In the genomic region with DNA sequence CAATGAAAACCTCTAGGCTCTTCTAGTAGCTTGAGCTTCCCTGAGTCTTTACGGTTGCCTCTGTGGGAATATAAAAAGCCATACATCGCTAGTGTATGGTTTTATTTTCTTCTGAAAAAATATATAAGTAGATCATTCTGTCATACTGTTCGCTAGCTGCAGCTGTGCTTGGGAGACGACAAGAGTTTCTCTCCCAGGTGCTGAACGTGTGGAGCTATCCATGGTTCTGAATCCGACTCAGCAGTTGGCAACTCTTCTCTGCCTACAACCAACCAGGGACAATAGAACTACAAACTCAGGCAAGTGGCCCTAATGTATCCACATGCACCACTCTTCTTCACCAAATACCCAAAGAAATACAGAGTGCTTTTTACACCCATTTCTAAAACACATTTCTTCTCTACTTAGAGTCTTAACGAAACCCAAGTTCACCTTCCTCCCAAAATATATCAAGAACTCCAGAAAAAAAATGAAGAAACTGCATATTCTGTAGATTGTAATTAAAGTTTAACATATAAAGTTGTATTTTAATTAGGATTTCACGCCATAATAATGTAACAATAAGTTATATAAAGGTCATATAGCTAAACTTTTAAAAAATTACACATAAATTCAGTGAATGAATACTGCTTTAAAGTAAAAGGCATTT, we compare ENCODE assay signal across 1 cellular context.
TF ChIP-seq lines count a peak whose summit lies in the region.

No MANE protein-coding gene starts in this region.

TF ChIP-seq in HepG2, 621 proteins besides CTCF, POLR2A, EP300 and RAD21 (continued from another document and continues in another):
- TF ChIP-seq, protein P1, sequence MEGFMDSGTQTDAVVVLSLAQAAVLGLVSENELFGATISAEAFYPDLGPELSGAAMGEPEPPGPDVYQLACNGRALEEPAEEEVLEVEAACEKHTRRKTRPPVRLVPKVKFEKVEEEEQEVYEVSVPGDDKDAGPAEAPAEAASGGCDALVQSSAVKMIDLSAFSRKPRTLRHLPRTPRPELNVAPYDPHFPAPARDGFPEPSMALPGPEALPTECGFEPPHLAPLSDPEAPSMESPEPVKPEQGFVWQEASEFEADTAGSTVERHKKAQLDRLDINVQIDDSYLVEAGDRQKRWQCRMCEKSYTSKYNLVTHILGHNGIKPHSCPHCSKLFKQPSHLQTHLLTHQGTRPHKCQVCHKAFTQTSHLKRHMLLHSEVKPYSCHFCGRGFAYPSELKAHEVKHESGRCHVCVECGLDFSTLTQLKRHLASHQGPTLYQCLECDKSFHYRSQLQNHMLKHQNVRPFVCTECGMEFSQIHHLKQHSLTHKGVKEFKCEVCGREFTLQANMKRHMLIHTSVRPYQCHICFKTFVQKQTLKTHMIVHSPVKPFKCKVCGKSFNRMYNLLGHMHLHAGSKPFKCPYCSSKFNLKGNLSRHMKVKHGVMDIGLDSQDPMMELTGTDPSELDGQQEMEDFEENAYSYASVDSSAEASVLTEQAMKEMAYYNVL (CRISPR knock-in tag; IDR thresholded peaks at IDR 0.05; ENCODE audit: borderline replicate concordance), result peak; percentile 96
- peak; percentile 98 for TF ChIP-seq KMT2B (CRISPR knock-in tag; IDR thresholded peaks at IDR 0.05)
- peak; percentile 99 for TF ChIP-seq FLYWCH1 (CRISPR knock-in tag; IDR thresholded peaks at IDR 0.05)
- peak; percentile 85 for TF ChIP-seq KDM1A (CRISPR knock-in tag; IDR thresholded peaks at IDR 0.05)
- TF ChIP-seq ZFP37 (CRISPR knock-in tag; IDR thresholded peaks at IDR 0.05; ENCODE audit: borderline replicate concordance), result peak; percentile 100
- TF ChIP-seq, protein P2, sequence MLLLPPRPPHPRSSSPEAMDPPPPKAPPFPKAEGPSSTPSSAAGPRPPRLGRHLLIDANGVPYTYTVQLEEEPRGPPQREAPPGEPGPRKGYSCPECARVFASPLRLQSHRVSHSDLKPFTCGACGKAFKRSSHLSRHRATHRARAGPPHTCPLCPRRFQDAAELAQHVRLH (CRISPR knock-in tag; IDR thresholded peaks at IDR 0.05; ENCODE audit: borderline replicate concordance, low read depth), result peak; percentile 100
- TF ChIP-seq MIXL1 (CRISPR knock-in tag; IDR thresholded peaks at IDR 0.05), result peak; percentile 99
- TF ChIP-seq, protein P3, sequence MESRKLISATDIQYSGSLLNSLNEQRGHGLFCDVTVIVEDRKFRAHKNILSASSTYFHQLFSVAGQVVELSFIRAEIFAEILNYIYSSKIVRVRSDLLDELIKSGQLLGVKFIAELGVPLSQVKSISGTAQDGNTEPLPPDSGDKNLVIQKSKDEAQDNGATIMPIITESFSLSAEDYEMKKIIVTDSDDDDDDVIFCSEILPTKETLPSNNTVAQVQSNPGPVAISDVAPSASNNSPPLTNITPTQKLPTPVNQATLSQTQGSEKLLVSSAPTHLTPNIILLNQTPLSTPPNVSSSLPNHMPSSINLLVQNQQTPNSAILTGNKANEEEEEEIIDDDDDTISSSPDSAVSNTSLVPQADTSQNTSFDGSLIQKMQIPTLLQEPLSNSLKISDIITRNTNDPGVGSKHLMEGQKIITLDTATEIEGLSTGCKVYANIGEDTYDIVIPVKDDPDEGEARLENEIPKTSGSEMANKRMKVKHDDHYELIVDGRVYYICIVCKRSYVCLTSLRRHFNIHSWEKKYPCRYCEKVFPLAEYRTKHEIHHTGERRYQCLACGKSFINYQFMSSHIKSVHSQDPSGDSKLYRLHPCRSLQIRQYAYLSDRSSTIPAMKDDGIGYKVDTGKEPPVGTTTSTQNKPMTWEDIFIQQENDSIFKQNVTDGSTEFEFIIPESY (CRISPR knock-in tag; IDR thresholded peaks at IDR 0.05), result peak; percentile 90; the same call in 1 of the 2 replicates
- TF ChIP-seq NR2C2 (CRISPR knock-in tag; IDR thresholded peaks at IDR 0.05; ENCODE audit: borderline replicate concordance), result peak; percentile 73
- TF ChIP-seq, protein P4, sequence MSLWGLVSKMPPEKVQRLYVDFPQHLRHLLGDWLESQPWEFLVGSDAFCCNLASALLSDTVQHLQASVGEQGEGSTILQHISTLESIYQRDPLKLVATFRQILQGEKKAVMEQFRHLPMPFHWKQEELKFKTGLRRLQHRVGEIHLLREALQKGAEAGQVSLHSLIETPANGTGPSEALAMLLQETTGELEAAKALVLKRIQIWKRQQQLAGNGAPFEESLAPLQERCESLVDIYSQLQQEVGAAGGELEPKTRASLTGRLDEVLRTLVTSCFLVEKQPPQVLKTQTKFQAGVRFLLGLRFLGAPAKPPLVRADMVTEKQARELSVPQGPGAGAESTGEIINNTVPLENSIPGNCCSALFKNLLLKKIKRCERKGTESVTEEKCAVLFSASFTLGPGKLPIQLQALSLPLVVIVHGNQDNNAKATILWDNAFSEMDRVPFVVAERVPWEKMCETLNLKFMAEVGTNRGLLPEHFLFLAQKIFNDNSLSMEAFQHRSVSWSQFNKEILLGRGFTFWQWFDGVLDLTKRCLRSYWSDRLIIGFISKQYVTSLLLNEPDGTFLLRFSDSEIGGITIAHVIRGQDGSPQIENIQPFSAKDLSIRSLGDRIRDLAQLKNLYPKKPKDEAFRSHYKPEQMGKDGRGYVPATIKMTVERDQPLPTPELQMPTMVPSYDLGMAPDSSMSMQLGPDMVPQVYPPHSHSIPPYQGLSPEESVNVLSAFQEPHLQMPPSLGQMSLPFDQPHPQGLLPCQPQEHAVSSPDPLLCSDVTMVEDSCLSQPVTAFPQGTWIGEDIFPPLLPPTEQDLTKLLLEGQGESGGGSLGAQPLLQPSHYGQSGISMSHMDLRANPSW (CRISPR knock-in tag; IDR thresholded peaks at IDR 0.05; ENCODE audit: borderline replicate concordance), result peak; percentile 78; the same call in 1 of the 2 replicates
- TF ChIP-seq FOXK1 (CRISPR knock-in tag; IDR thresholded peaks at IDR 0.05; ENCODE audit: borderline replicate concordance, low read depth), result peak; percentile 100; the same call in 1 of the 2 replicates
- peak; percentile 100 for TF ChIP-seq TMF1 (CRISPR knock-in tag; IDR thresholded peaks at IDR 0.05; ENCODE audit: low read depth)
- peak; percentile 99 for TF ChIP-seq ZNF816 (CRISPR knock-in tag; IDR thresholded peaks at IDR 0.05; ENCODE audit: borderline replicate concordance)
- peak; percentile 96 for TF ChIP-seq ZMYM4 (CRISPR knock-in tag; IDR thresholded peaks at IDR 0.05)
- peak; percentile 83 for TF ChIP-seq ZNF501 (CRISPR knock-in tag; IDR thresholded peaks at IDR 0.05)
- TF ChIP-seq MZF1 (CRISPR knock-in tag; IDR thresholded peaks at IDR 0.05; ENCODE audit: borderline replicate concordance), result peak; percentile 99
- TF ChIP-seq, protein P5, sequence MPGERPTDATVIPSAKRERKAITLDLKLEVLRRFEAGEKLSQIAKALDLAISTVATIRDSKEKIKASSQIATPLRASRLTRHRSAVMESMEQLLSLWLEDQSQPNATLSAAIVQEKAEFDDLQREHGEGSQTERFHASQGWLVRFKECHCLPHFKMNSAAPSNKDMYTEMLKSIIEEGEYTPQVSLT (CRISPR knock-in tag; IDR thresholded peaks at IDR 0.05; ENCODE audit: borderline replicate concordance, low read depth), result peak; percentile 94; the same call in 1 of the 2 replicates
- peak; percentile 90 for TF ChIP-seq TBX2 (CRISPR knock-in tag; IDR thresholded peaks at IDR 0.05; ENCODE audit: borderline replicate concordance)
- peak; percentile 99 for TF ChIP-seq HOXA9 (CRISPR knock-in tag; IDR thresholded peaks at IDR 0.05; ENCODE audit: borderline replicate concordance)
- peak; percentile 88 for TF ChIP-seq ESRRA (CRISPR knock-in tag; IDR thresholded peaks at IDR 0.05; ENCODE audit: low read depth)
- TF ChIP-seq, protein P6, sequence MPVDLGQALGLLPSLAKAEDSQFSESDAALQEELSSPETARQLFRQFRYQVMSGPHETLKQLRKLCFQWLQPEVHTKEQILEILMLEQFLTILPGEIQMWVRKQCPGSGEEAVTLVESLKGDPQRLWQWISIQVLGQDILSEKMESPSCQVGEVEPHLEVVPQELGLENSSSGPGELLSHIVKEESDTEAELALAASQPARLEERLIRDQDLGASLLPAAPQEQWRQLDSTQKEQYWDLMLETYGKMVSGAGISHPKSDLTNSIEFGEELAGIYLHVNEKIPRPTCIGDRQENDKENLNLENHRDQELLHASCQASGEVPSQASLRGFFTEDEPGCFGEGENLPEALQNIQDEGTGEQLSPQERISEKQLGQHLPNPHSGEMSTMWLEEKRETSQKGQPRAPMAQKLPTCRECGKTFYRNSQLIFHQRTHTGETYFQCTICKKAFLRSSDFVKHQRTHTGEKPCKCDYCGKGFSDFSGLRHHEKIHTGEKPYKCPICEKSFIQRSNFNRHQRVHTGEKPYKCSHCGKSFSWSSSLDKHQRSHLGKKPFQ (CRISPR knock-in tag; IDR thresholded peaks at IDR 0.05; ENCODE audit: insufficient replicate concordance), result peak; percentile 98
- TF ChIP-seq, protein P7, sequence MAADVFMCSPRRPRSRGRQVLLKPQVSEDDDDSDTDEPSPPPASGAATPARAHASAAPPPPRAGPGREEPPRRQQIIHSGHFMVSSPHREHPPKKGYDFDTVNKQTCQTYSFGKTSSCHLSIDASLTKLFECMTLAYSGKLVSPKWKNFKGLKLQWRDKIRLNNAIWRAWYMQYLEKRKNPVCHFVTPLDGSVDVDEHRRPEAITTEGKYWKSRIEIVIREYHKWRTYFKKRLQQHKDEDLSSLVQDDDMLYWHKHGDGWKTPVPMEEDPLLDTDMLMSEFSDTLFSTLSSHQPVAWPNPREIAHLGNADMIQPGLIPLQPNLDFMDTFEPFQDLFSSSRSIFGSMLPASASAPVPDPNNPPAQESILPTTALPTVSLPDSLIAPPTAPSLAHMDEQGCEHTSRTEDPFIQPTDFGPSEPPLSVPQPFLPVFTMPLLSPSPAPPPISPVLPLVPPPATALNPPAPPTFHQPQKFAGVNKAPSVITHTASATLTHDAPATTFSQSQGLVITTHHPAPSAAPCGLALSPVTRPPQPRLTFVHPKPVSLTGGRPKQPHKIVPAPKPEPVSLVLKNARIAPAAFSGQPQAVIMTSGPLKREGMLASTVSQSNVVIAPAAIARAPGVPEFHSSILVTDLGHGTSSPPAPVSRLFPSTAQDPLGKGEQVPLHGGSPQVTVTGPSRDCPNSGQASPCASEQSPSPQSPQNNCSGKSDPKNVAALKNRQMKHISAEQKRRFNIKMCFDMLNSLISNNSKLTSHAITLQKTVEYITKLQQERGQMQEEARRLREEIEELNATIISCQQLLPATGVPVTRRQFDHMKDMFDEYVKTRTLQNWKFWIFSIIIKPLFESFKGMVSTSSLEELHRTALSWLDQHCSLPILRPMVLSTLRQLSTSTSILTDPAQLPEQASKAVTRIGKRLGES (CRISPR knock-in tag; IDR thresholded peaks at IDR 0.05; ENCODE audit: borderline replicate concordance), result peak; percentile 99
- TF ChIP-seq ISL2 (CRISPR knock-in tag; IDR thresholded peaks at IDR 0.05), result peak; percentile 97
- TF ChIP-seq HNRNPK (IDR thresholded peaks at IDR 0.05; ENCODE audit: low read depth, low read length, poor library complexity, severe bottlenecking), result no peak
- TF ChIP-seq, protein P8, sequence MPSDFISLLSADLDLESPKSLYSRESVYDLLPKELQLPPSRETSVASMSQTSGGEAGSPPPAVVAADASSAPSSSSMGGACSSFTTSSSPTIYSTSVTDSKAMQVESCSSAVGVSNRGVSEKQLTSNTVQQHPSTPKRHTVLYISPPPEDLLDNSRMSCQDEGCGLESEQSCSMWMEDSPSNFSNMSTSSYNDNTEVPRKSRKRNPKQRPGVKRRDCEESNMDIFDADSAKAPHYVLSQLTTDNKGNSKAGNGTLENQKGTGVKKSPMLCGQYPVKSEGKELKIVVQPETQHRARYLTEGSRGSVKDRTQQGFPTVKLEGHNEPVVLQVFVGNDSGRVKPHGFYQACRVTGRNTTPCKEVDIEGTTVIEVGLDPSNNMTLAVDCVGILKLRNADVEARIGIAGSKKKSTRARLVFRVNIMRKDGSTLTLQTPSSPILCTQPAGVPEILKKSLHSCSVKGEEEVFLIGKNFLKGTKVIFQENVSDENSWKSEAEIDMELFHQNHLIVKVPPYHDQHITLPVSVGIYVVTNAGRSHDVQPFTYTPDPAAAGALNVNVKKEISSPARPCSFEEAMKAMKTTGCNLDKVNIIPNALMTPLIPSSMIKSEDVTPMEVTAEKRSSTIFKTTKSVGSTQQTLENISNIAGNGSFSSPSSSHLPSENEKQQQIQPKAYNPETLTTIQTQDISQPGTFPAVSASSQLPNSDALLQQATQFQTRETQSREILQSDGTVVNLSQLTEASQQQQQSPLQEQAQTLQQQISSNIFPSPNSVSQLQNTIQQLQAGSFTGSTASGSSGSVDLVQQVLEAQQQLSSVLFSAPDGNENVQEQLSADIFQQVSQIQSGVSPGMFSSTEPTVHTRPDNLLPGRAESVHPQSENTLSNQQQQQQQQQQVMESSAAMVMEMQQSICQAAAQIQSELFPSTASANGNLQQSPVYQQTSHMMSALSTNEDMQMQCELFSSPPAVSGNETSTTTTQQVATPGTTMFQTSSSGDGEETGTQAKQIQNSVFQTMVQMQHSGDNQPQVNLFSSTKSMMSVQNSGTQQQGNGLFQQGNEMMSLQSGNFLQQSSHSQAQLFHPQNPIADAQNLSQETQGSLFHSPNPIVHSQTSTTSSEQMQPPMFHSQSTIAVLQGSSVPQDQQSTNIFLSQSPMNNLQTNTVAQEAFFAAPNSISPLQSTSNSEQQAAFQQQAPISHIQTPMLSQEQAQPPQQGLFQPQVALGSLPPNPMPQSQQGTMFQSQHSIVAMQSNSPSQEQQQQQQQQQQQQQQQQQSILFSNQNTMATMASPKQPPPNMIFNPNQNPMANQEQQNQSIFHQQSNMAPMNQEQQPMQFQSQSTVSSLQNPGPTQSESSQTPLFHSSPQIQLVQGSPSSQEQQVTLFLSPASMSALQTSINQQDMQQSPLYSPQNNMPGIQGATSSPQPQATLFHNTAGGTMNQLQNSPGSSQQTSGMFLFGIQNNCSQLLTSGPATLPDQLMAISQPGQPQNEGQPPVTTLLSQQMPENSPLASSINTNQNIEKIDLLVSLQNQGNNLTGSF (CRISPR knock-in tag; IDR thresholded peaks at IDR 0.05), result peak; percentile 100
- no peak for TF ChIP-seq SOX6 (IDR thresholded peaks at IDR 0.05)
- peak; percentile 70 for TF ChIP-seq SOX6 (CRISPR knock-in tag; IDR thresholded peaks at IDR 0.05)
- TF ChIP-seq, protein P9, sequence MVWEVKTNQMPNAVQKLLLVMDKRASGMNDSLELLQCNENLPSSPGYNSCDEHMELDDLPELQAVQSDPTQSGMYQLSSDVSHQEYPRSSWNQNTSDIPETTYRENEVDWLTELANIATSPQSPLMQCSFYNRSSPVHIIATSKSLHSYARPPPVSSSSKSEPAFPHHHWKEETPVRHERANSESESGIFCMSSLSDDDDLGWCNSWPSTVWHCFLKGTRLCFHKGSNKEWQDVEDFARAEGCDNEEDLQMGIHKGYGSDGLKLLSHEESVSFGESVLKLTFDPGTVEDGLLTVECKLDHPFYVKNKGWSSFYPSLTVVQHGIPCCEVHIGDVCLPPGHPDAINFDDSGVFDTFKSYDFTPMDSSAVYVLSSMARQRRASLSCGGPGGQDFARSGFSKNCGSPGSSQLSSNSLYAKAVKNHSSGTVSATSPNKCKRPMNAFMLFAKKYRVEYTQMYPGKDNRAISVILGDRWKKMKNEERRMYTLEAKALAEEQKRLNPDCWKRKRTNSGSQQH (CRISPR knock-in tag; IDR thresholded peaks at IDR 0.05; ENCODE audit: low read depth), result peak; percentile 100
- no peak for TF ChIP-seq TCF7 (IDR thresholded peaks at IDR 0.05; ENCODE audit: low read depth)
- peak; percentile 99 for TF ChIP-seq MTF1 (CRISPR knock-in tag; IDR thresholded peaks at IDR 0.05)
- TF ChIP-seq, protein P10, sequence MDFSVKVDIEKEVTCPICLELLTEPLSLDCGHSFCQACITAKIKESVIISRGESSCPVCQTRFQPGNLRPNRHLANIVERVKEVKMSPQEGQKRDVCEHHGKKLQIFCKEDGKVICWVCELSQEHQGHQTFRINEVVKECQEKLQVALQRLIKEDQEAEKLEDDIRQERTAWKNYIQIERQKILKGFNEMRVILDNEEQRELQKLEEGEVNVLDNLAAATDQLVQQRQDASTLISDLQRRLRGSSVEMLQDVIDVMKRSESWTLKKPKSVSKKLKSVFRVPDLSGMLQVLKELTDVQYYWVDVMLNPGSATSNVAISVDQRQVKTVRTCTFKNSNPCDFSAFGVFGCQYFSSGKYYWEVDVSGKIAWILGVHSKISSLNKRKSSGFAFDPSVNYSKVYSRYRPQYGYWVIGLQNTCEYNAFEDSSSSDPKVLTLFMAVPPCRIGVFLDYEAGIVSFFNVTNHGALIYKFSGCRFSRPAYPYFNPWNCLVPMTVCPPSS (IDR thresholded peaks at IDR 0.05), result no peak
- TF ChIP-seq NCOA5 (CRISPR knock-in tag; IDR thresholded peaks at IDR 0.05), result peak; percentile 99
- TF ChIP-seq RFX1 (IDR thresholded peaks at IDR 0.05), result no peak
